Comparison of ENCODE assay signal across 18 cellular contexts in the genomic region with DNA sequence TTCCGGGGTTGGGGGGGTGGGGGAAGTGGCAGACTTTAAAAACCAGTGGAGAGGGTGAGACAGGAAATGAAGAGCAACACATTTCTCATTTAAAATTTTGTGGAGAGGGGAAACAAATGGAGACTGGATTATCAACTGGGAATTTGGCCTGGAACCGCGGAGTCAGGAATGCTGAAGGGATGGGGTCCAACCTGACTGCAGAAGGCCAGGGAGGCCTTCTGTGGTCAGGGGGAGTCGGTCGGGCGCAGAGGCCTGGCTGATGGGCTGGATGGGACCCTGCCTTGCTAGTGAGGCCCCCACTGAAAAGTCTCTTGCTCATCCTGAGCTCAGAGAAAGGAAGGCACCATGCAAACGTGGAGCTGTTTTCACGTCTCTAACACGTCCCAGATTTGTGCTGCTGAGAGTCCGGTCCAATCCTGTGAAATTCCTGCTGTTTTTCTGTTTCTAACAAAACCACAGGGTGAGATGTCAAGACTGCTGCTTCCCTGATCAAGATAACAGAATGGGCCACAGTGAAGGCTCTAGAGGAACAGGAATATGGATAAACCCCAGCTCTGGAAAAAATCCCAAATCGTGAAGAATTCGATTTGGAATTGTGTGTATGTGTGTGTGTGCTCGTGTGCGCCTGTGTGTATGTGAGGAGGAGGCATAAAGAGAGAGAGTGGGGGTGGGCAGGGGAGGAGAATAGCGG.
"Had no signal": no experiment of that assay in that cellular context is flagged by ENCODE, and none has a peak within 500 bp of the region (broad histone marks: within the 10 kb centered on the region; RNA-seq: fewer than 3 reads in every experiment).

No MANE protein-coding gene starts in this region.

- H3K4me1 ChIP-seq: lower lobe of right lung, prostate gland, transverse colon had no signal

- H3K27ac ChIP-seq: lower lobe of right lung, prostate gland, transverse colon, vagina had no signal

- ATAC-seq: activated T-cell treated with anti-CD3 and anti-CD28 coated beads, Interleukin-2, amount 50 U/mL, for 4 hours; left colon; lower lobe of right lung; natural killer cell; stimulated activated naive CD8-positive, alpha-beta T cell treated with anti-CD3 and anti-CD28 coated beads, Interleukin-15, amount 100 ng/mL, for 72 hours had no signal

- H3K27me3 ChIP-seq: transverse colon, vagina had no signal

- H3K4me3 ChIP-seq: lower lobe of right lung, prostate gland, transverse colon, vagina had no signal

- H3K9me3 ChIP-seq: lower lobe of right lung, prostate gland, transverse colon, vagina had no signal

- DNase-seq: activated CD4-positive, alpha-beta T cell treated with anti-CD3 and anti-CD28 coated beads, Interleukin-2, amount 50 U/mL, for 48 hours; activated CD8-positive, alpha-beta memory T cell treated with anti-CD3 and anti-CD28 coated beads, Interleukin-2, amount 50 U/mL, for 48 hours; activated naive CD4-positive, alpha-beta T cell treated with Interleukin-2 at 50 U/mL for 16 hours; activated naive CD8-positive, alpha-beta T cell treated with anti-CD3 and anti-CD28 coated beads for 36 hours; activated T-cell treated with anti-CD3 and anti-CD28 coated beads, Interleukin-2, amount 50 U/mL, for 4 hours; effector memory CD4-positive, alpha-beta T cell; foreskin melanocyte; glutamatergic neuron; islet precursor cell; left colon; lower lobe of right lung; natural killer cell; stimulated activated CD4-positive, alpha-beta T cell treated with anti-CD3 and anti-CD28 coated beads, Interleukin-1b, Interleukin-23, amount 100 ng/mL, for 48 hours; stimulated activated naive CD8-positive, alpha-beta T cell treated with anti-CD3 and anti-CD28 coated beads, Interleukin-15, amount 100 ng/mL, for 72 hours; T-helper 9 cell; transverse colon had no signal

- H3K36me3 ChIP-seq: lower lobe of right lung, prostate gland, transverse colon, vagina had no signal
